In the genomic region with DNA sequence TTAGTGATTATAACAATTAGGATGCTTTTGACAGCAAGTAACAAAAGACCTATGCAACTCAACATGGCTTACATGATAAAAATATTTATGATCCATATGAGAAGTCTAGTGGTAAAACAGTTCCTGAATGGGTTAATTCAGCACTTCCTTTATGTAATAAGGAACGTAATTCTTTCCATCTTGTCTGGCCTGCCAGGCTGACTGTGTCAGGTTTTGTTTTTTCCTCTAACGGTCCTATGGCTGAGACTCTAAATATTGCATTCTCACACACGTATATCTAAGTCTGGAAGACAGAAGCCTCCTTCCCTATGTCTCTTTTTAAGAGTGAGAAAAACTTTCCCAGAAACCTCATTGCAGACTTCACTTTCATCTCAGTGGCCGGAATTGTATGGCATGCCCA, we compare ENCODE assay signal across 21 cellular contexts. TPM values are rescaled to one million over a fixed set of nuclear protein-coding genes. Genes with fewer than 3 reads are reported as not detected.
DNase-seq lines count a peak whose midpoint lies in the region; FAIRE-seq and TF ChIP-seq lines count a peak whose summit lies in the region.
"Had no signal": no experiment of that assay in that cellular context is flagged by ENCODE, and none has a peak within 500 bp of the region (broad histone marks: within the 10 kb centered on the region; RNA-seq: fewer than 3 reads in every experiment).

No MANE protein-coding gene starts in this region.

- H3K4me3 ChIP-seq in A673 (ENCODE audit: low read depth, low read length, poor library complexity, severe bottlenecking) (no peak overlapping the region), endothelial cell of umbilical vein (replicated peaks in 1 of 3; ENCODE audit: insufficient read depth in 1 of 3, low read depth in 1 of 3, low read length in 3 of 3) (no peak overlapping the region)
- no peak overlapping the region for H3K4me3 ChIP-seq in BLaER1 treated with 17β-estradiol and CSF1 and Interleukin-3, amounts not matched to agents 10 nM and 100 nM
- H3K4me3 ChIP-seq: A549, GM12878, GM23248 had no signal

- POLR2A ChIA-PET in A673 (lab: Charles Lee; ENCODE audit: low non-redundant PET), result no interaction called here
- POLR2A ChIA-PET in endothelial cell of umbilical vein (lab: Charles Lee), result no interaction called here

- H3K4me2 ChIP-seq in BLaER1 treated with 17β-estradiol and CSF1 and Interleukin-3, amounts not matched to agents 10 nM and 100 nM, result peak overlapping the region; percentile 23 to 69 (median 50)
- H3K4me2 ChIP-seq in endothelial cell of umbilical vein (ENCODE audit: insufficient read depth, low read length), result no peak overlapping the region
- H3K4me2 ChIP-seq: A549 had no signal

- TF ChIP-seq POLR2A in endothelial cell of umbilical vein (IDR thresholded peaks at IDR 0.05; ENCODE audit: low read depth, low read length), result no peak

- dilution Hi-C loops in endothelial cell of umbilical vein (cut with MboI; ENCODE audit: extremely low pct_ligation_motif_present, low sequenced_read_pairs), result no loop called here

- no peak overlapping the region for H3K9ac ChIP-seq in BLaER1 treated with 17β-estradiol and CSF1 and Interleukin-3, amounts not matched to agents 10 nM and 100 nM
- no peak overlapping the region for H3K9ac ChIP-seq in endothelial cell of umbilical vein (replicated peaks; ENCODE audit: extremely low read depth, insufficient read depth, low read length)
- H3K9ac ChIP-seq: GM23248 had no signal

- no peaks in the 10 kb centered on the region for H3K79me2 ChIP-seq in endothelial cell of umbilical vein (ENCODE audit: control insufficient read depth, insufficient read depth, low read length)

- H3K9me3 ChIP-seq in A673 (ENCODE audit: low read depth, low read length, poor library complexity, severe bottlenecking), result no peaks in the 10 kb centered on the region
- H3K9me3 ChIP-seq in BLaER1 treated with 17β-estradiol and CSF1 and Interleukin-3, amounts not matched to agents 10 nM and 100 nM (replicated peaks in 1 of 11), result peaks cover 10 to 22% (median 14%) of the 10 kb centered on the region in 11 experiments
- no peaks in the 10 kb centered on the region for H3K9me3 ChIP-seq in endothelial cell of umbilical vein (replicated peaks; ENCODE audit: control insufficient read depth, insufficient read depth, low read length)
- H3K9me3 ChIP-seq: A549 had no signal

- peak overlapping the region; percentile 2 for H2AFZ ChIP-seq in endothelial cell of umbilical vein (ENCODE audit: low read depth, low read length)
- H2AFZ ChIP-seq: GM23248 had no signal

- BruUV-seq in A673 (replicated peaks; lab: Mats Ljungman, UMichigan), result no TSS peak
- BruUV-seq in endothelial cell of umbilical vein (replicated peaks; lab: Mats Ljungman, UMichigan), result no TSS peak

- no peaks in the 10 kb centered on the region for H3K9me1 ChIP-seq in endothelial cell of umbilical vein (replicated peaks; ENCODE audit: control insufficient read depth, extremely low read depth, insufficient read depth, low read length)

- TF ChIP-seq CTCF in A673 (conservative IDR thresholded peaks at IDR 0.05; ENCODE audit: low read depth, low read length) (no peak), endothelial cell of umbilical vein (IDR thresholded peaks at IDR 0.05; ENCODE audit: extremely low read depth in 1 of 2, insufficient read depth in 1 of 2, low read depth in 1 of 2, low read length in 2 of 2) (no peak)

- H3K4me1 ChIP-seq in A673 (ENCODE audit: insufficient read depth, low read length, poor library complexity, severe bottlenecking) (peaks cover 18% of the 10 kb centered on the region), endothelial cell of umbilical vein (ENCODE audit: control insufficient read depth, extremely low read depth, insufficient read depth, low read length) (peaks cover 27% of the 10 kb centered on the region)
- peaks cover 9 to 43% (median 29%) of the 10 kb centered on the region in 10 experiments for H3K4me1 ChIP-seq in BLaER1 treated with 17β-estradiol and CSF1 and Interleukin-3, amounts not matched to agents 10 nM and 100 nM
- H3K4me1 ChIP-seq: A549 had no signal

- H3K27ac ChIP-seq in A673 (ENCODE audit: low read depth, low read length, poor library complexity, severe bottlenecking) (peak overlapping the region; percentile 18), endothelial cell of umbilical vein (ENCODE audit: insufficient read depth, low read depth, low read length) (no peak overlapping the region), caudate nucleus (ENCODE audit: low read depth, low read length) (no peak overlapping the region)
- H3K27ac ChIP-seq in BLaER1 treated with 17β-estradiol and CSF1 and Interleukin-3, amounts not matched to agents 10 nM and 100 nM, result no peak overlapping the region
- H3K27ac ChIP-seq: A549, GM23248 had no signal

- H4K20me1 ChIP-seq in BLaER1 treated with 17β-estradiol and CSF1 and Interleukin-3, amounts not matched to agents 10 nM and 100 nM, result no peaks in the 10 kb centered on the region
- H4K20me1 ChIP-seq in endothelial cell of umbilical vein (replicated peaks; ENCODE audit: control insufficient read depth, extremely low read depth, insufficient read depth, low read length), result no peaks in the 10 kb centered on the region

- no peaks in the 10 kb centered on the region for H3K27me3 ChIP-seq in A673 (replicated peaks; ENCODE audit: insufficient read depth, low read depth, low read length, poor library complexity)
- H3K27me3 ChIP-seq in BLaER1 treated with 17β-estradiol and CSF1 and Interleukin-3, amounts not matched to agents 10 nM and 100 nM, result no peaks in the 10 kb centered on the region
- H3K27me3 ChIP-seq in endothelial cell of umbilical vein (ENCODE audit: control insufficient read depth in 2 of 2, insufficient read depth in 2 of 2, low read length in 2 of 2), result no peaks in the 10 kb centered on the region

- DNase-seq in A673 (ENCODE audit: low spot score), result no peak
- DNase-seq in endothelial cell of umbilical vein (ENCODE audit: low read depth, low spot score), result peak; percentile 88
- no peak for DNase-seq in OCI-M2 (lab: John Stamatoyannopoulos, UW; ENCODE audit: unreplicated experiment)
- DNase-seq in caudate nucleus (lab: John Stamatoyannopoulos, UW), result no peak
- DNase-seq in posterior cingulate gyrus, result no peak
- DNase-seq: 8988T; CD4-positive, alpha-beta T cell; CD8-positive, alpha-beta memory T cell; DMS 273 treated with DMSO at 0.1 percent for 48 hours; DMS79; EL; GDM1; GM23248; H7; HCEC 1CT had no signal

- peak; percentile 12 for FAIRE-seq in endothelial cell of umbilical vein (lab: Jason Lieb, UNC)
- FAIRE-seq: A549, D721Med, GM12878, GM19239, H1 had no signal

- intact Hi-C loops in A673 (cut with micrococcal nuclease; ENCODE audit: unreplicated experiment), result no loop called here
- intact Hi-C loops in endothelial cell of umbilical vein (cut with micrococcal nuclease), result loop anchor here (1.0 kb wide), 1 partner anchor 11 kb away; no protein-coding TSS in a partner anchor
- intact Hi-C loops in posterior cingulate gyrus (cut with DNase I), result no loop called here

- CTCF ChIA-PET in A673 (lab: Charles Lee) (no interaction called here), endothelial cell of umbilical vein (lab: Charles Lee) (interaction anchor here (1.0 to 1.6 kb wide), 2 partner anchors 8 to 10 kb away, joined by 6 to 8 read pairs; no protein-coding TSS in a partner anchor)

- H3K36me3 ChIP-seq in A673 (ENCODE audit: insufficient read depth, low read length, poor library complexity, severe bottlenecking) (no peaks in the 10 kb centered on the region), endothelial cell of umbilical vein (ENCODE audit: control insufficient read depth in 2 of 2, extremely low read depth in 1 of 2, insufficient read depth in 2 of 2, low read length in 2 of 2) (no peaks in the 10 kb centered on the region)
- H3K36me3 ChIP-seq in BLaER1 treated with 17β-estradiol and CSF1 and Interleukin-3, amounts not matched to agents 10 nM and 100 nM, result no peaks in the 10 kb centered on the region

TF ChIP-seq in endothelial cell of umbilical vein, 7 proteins besides CTCF, POLR2A, EP300 and RAD21:
- TF ChIP-seq FOS (IDR thresholded peaks at IDR 0.05; ENCODE audit: borderline replicate concordance, insufficient read depth, low read length), result no peak
- no peak for TF ChIP-seq GATA2 (IDR thresholded peaks at IDR 0.05; ENCODE audit: insufficient read depth, insufficient read length, low read depth, low read length)
- TF ChIP-seq MYC (IDR thresholded peaks at IDR 0.05; ENCODE audit: low read depth, low read length), result no peak
- TF ChIP-seq JUN (IDR thresholded peaks at IDR 0.05; ENCODE audit: borderline replicate concordance, insufficient read depth, insufficient read length, low read depth), result no peak
- no peak for TF ChIP-seq POLR2AphosphoS5 (IDR thresholded peaks at IDR 0.05; ENCODE audit: insufficient read depth, low read depth, low read length)
- TF ChIP-seq EZH2 (IDR thresholded peaks at IDR 0.05; ENCODE audit: borderline replicate concordance, low read depth, low read length, severe bottlenecking), result no peak
- TF ChIP-seq, protein P1, sequence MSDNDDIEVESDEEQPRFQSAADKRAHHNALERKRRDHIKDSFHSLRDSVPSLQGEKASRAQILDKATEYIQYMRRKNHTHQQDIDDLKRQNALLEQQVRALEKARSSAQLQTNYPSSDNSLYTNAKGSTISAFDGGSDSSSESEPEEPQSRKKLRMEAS (IDR thresholded peaks at IDR 0.05; ENCODE audit: insufficient read depth, insufficient read length), result no peak

RNA-seq across cellular contexts. Expression of a gene that starts 50.6 kb away (rescaled TPM):
- 222 and 224 TPM in 2 replicates for total RNA-seq in A673 (2021)
- total RNA-seq in endothelial cell of umbilical vein, result 127 and 135 TPM in 2 replicates
- polyA plus RNA-seq in endothelial cell of umbilical vein, result 48.1 and 59.9 TPM in 2 replicates
- 56.7 and 58.5 TPM in 2 replicates for polyA plus RNA-seq in endothelial cell of umbilical vein (2011; cell fraction: cytosol; rRNA removed)
- 58.4 and 85.4 TPM in 2 replicates for polyA plus RNA-seq in endothelial cell of umbilical vein (2011; cell fraction: nucleus; rRNA removed)
- 62.6 and 85.4 TPM in 2 replicates for polyA plus RNA-seq in endothelial cell of umbilical vein (2012)
- polyA minus RNA-seq in endothelial cell of umbilical vein, result 7.7 and 10.1 TPM in 2 replicates
- polyA minus RNA-seq in endothelial cell of umbilical vein (2011; cell fraction: cytosol; rRNA and poly(A)+ RNA removed), result 88.5 TPM
- polyA minus RNA-seq in endothelial cell of umbilical vein (2011; cell fraction: nucleus; rRNA and poly(A)+ RNA removed), result 12.9 and 14.8 TPM in 2 replicates
